Comparison of ENCODE assay signal across 22 cellular contexts in genomic region chr6:166551797-166552495, GRCh38. TPM values are rescaled to one million over a fixed set of nuclear protein-coding genes. Genes with fewer than 3 reads are reported as not detected.
DNase-seq lines count a peak whose midpoint lies in the region; ATAC-seq and TF ChIP-seq lines count a peak whose summit lies in the region.
"Had no signal": no experiment of that assay in that cellular context is flagged by ENCODE, and none has a peak within 500 bp of the region (broad histone marks: within the 10 kb centered on the region; RNA-seq: fewer than 3 reads in every experiment).

No MANE protein-coding gene starts in this region.

- H3K4me3 ChIP-seq in BLaER1, result no peak overlapping the region
- no peak overlapping the region for H3K4me3 ChIP-seq in Karpas-422 (ENCODE audit: low read length)
- peak overlapping the region; percentile 55 for H3K4me3 ChIP-seq in endodermal cell (ENCODE audit: low read length)
- no peak overlapping the region for H3K4me3 ChIP-seq in neural progenitor cell
- no peak overlapping the region for H3K4me3 ChIP-seq in psoas muscle
- H3K4me3 ChIP-seq: GM12878, GM23248, MG63, PC-9 had no signal

- H3K4me1 ChIP-seq in BLaER1, result peaks cover 16% of the 10 kb centered on the region
- H3K4me1 ChIP-seq in Karpas-422 (ENCODE audit: low read length), result peaks cover 64% of the 10 kb centered on the region
- H3K4me1 ChIP-seq in endodermal cell (ENCODE audit: control insufficient read depth, insufficient read depth, low read length), result peaks cover 12% of the 10 kb centered on the region
- peaks cover 39% of the 10 kb centered on the region for H3K4me1 ChIP-seq in neural progenitor cell
- H3K4me1 ChIP-seq in psoas muscle, result peaks cover 26% of the 10 kb centered on the region
- H3K4me1 ChIP-seq: BE2C had no signal

- peaks cover 28% of the 10 kb centered on the region for H3K4me1 Mint-ChIP-seq in endodermal cell
- peaks cover 35% of the 10 kb centered on the region for H3K4me1 Mint-ChIP-seq in neural progenitor cell

- H3K27me3 Mint-ChIP-seq in endodermal cell (ENCODE audit: insufficient read depth), result peaks cover 3% of the 10 kb centered on the region
- no peaks in the 10 kb centered on the region for H3K27me3 Mint-ChIP-seq in neural progenitor cell (ENCODE audit: insufficient read depth, low read depth)

- no peak for DNase-seq in Karpas-422
- DNase-seq in endodermal cell, result peak; percentile 82
- DNase-seq in neural progenitor cell (ENCODE audit: low spot score), result peak; percentile 67
- no peak for DNase-seq in psoas muscle
- no peak for DNase-seq in globus pallidus (ENCODE audit: low spot score)
- no peak for DNase-seq in DMS114 treated with DMSO at 0.1 percent for 48 hours (lab: John Stamatoyannopoulos, UW; ENCODE audit: unreplicated experiment)
- DNase-seq in DMS153 treated with DMSO at 0.1 percent for 48 hours (lab: John Stamatoyannopoulos, UW; ENCODE audit: unreplicated experiment), result no peak
- DNase-seq: 8988T; BE2C; CD8-positive, alpha-beta T cell; DMS79 treated with DMSO at 0.1 percent for 48 hours; GM23248; HFFc6; MG63; NCI-H1092; NCI-H146; NCI-H2081; NCI-H748 treated with DMSO at 0.1 percent for 48 hours; PC-9 had no signal

- WGBS in endodermal cell (ENCODE audit: insufficient coverage in 1 of 2, insufficient read length in 1 of 2), 2 experiments, result 47 to 51% methylated on average over 13 to 16 of the region's 16 CpGs
- 88 to 93% (median 91%) methylated on average over 16 of the region's 16 CpGs for WGBS in psoas muscle, 3 donors

- H3K9me3 Mint-ChIP-seq in endodermal cell (no peaks in the 10 kb centered on the region), neural progenitor cell (peaks cover 21% of the 10 kb centered on the region)
- H3K9me3 Mint-ChIP-seq: CD8-positive, alpha-beta T cell had no signal

- no peaks in the 10 kb centered on the region for H3K27me3 ChIP-seq in BLaER1
- no peaks in the 10 kb centered on the region for H3K27me3 ChIP-seq in Karpas-422 (ENCODE audit: low read length)
- H3K27me3 ChIP-seq in endodermal cell (ENCODE audit: control insufficient read depth, insufficient read depth, low read length, poor library complexity, severe bottlenecking), result no peaks in the 10 kb centered on the region
- H3K27me3 ChIP-seq in neural progenitor cell, result no peaks in the 10 kb centered on the region
- H3K27me3 ChIP-seq in psoas muscle (ENCODE audit: insufficient read depth in 3 of 3, low read length in 2 of 3), result no peaks in the 10 kb centered on the region
- H3K27me3 ChIP-seq: BE2C, MG63 had no signal

- no peaks in the 10 kb centered on the region for H3K79me2 ChIP-seq in Karpas-422 (ENCODE audit: low read length)
- no peaks in the 10 kb centered on the region for H3K79me2 ChIP-seq in neural progenitor cell (ENCODE audit: low read depth)

- H3K4me3 Mint-ChIP-seq in endodermal cell (peak overlapping the region; percentile 16), neural progenitor cell (peak overlapping the region; percentile 62)
- H3K4me3 Mint-ChIP-seq: CD8-positive, alpha-beta T cell; HFFc6 had no signal

- H3K4me2 ChIP-seq in BLaER1, result peak overlapping the region; percentile 50
- peak overlapping the region; percentile 33 for H3K4me2 ChIP-seq in Karpas-422 (ENCODE audit: low read depth, low read length, poor library complexity, severe bottlenecking)
- peak overlapping the region; percentile 68 for H3K4me2 ChIP-seq in neural progenitor cell
- H3K4me2 ChIP-seq: PC-9 had no signal

- peaks cover 3% of the 10 kb centered on the region for H3F3A ChIP-seq in neural progenitor cell (ENCODE audit: low read depth)

- no peaks in the 10 kb centered on the region for H4K20me1 ChIP-seq in BLaER1
- no peaks in the 10 kb centered on the region for H4K20me1 ChIP-seq in Karpas-422 (ENCODE audit: insufficient read depth, low read depth, low read length)
- H4K20me1 ChIP-seq in neural progenitor cell (ENCODE audit: low read depth), result peaks cover 23% of the 10 kb centered on the region

- H3K36me3 Mint-ChIP-seq in endodermal cell (ENCODE audit: low read depth) (no peaks in the 10 kb centered on the region), neural progenitor cell (peaks cover 16% of the 10 kb centered on the region)
- H3K36me3 Mint-ChIP-seq: CD8-positive, alpha-beta T cell had no signal

- peaks cover 6% of the 10 kb centered on the region; the same call in 1 of the 2 replicates for H3K9me3 ChIP-seq in BLaER1
- H3K9me3 ChIP-seq in Karpas-422 (ENCODE audit: low read length), result no peaks in the 10 kb centered on the region
- H3K9me3 ChIP-seq in endodermal cell (ENCODE audit: control insufficient read depth, low read length), result peaks cover 3% of the 10 kb centered on the region
- no peaks in the 10 kb centered on the region for H3K9me3 ChIP-seq in neural progenitor cell (ENCODE audit: low read depth)
- H3K9me3 ChIP-seq in psoas muscle, result no peaks in the 10 kb centered on the region
- H3K9me3 ChIP-seq: BE2C, MG63 had no signal

- no peak overlapping the region for H2AFZ ChIP-seq in Karpas-422 (ENCODE audit: low read length)
- H2AFZ ChIP-seq in neural progenitor cell (replicated peaks), result no peak overlapping the region
- H2AFZ ChIP-seq: GM23248, PC-9 had no signal

- H3K27ac ChIP-seq in BLaER1 (no peak overlapping the region), Karpas-422 (ENCODE audit: low read length) (peak overlapping the region; percentile 24), endodermal cell (ENCODE audit: low read depth, low read length) (peak overlapping the region; percentile 32), neural progenitor cell (no peak overlapping the region), psoas muscle (no peak overlapping the region)
- H3K27ac ChIP-seq: PC-9 had no signal

- TF ChIP-seq CTCF in endodermal cell (conservative IDR thresholded peaks at IDR 0.05) (no peak), neural progenitor cell (IDR thresholded peaks at IDR 0.05) (no peak), psoas muscle (IDR thresholded peaks at IDR 0.05) (no peak)

- H3K9ac ChIP-seq in BLaER1 (no peak overlapping the region), Karpas-422 (ENCODE audit: low read length) (no peak overlapping the region), endodermal cell (ENCODE audit: extremely low read depth, low read length, poor library complexity, severe bottlenecking) (no peak overlapping the region), neural progenitor cell (no peak overlapping the region)

- H3K36me3 ChIP-seq in BLaER1 (no peaks in the 10 kb centered on the region), Karpas-422 (ENCODE audit: insufficient read depth, low read length) (no peaks in the 10 kb centered on the region), endodermal cell (ENCODE audit: control insufficient read depth, insufficient read depth, low read length) (no peaks in the 10 kb centered on the region), neural progenitor cell (no peaks in the 10 kb centered on the region), psoas muscle (ENCODE audit: insufficient read depth in 1 of 2, low read depth in 1 of 2) (no peaks in the 10 kb centered on the region)
- H3K36me3 ChIP-seq: BE2C, MG63 had no signal

- H3K9me2 ChIP-seq in Karpas-422 (replicated peaks; ENCODE audit: insufficient read depth, low read length), result no peaks in the 10 kb centered on the region

- intact Hi-C loops in psoas muscle (cut with DNase I), result no loop called here

- peak overlapping the region; percentile 81 for H3K27ac Mint-ChIP-seq in endodermal cell
- peak overlapping the region; percentile 58 for H3K27ac Mint-ChIP-seq in neural progenitor cell
- H3K27ac Mint-ChIP-seq: CD8-positive, alpha-beta T cell; HFFc6 had no signal

- ATAC-seq in psoas muscle, result no peak
- ATAC-seq: CD8-positive, alpha-beta T cell; GM12878; HepG2 had no signal

RNA-seq across cellular contexts. Expression of gene RAMACL, which starts 34.5 kb away (rescaled TPM):
- total RNA-seq in Karpas-422 (2014; rRNA removed; shearing (Covaris generic); ENCODE audit: low replicate concordance), result 1.7 and 3.6 TPM in 2 replicates
- total RNA-seq in endodermal cell (1 to 10 TPM in 1 of 2 donors, under 1 TPM in 1; 0.80 to 2.5 TPM), neural progenitor cell (ENCODE audit: low replicate concordance) (0.19 and 0.56 TPM in 2 replicates), psoas muscle (1 to 10 TPM in 1 of 4 donors, under 1 TPM in 3; 0.17 to 1.3 (median 0.72) TPM)
- polyA plus RNA-seq in endodermal cell (2013, experiment 1 of 2), result 0.11 TPM
- polyA plus RNA-seq in endodermal cell (2013, experiment 2 of 2), result 0.33 TPM
- polyA plus RNA-seq in psoas muscle, result under 1 TPM; 0.25 to 0.48 (median 0.38) TPM

Comparison
In these comparisons a context has a peak if more than half of its experiments do, and no peak if none do; other contexts are left out.
1. H3K27ac ChIP-seq: peak in Karpas-422 (single experiment) and endodermal cell (single experiment); none in BLaER1 (single experiment), neural progenitor cell (single experiment) and psoas muscle (single experiment).
2. DNase-seq: peak in endodermal cell (single experiment) and neural progenitor cell (single experiment); none in Karpas-422 (single experiment), psoas muscle (0 of 2), globus pallidus (single experiment), DMS114 treated with DMSO at 0.1 percent for 48 hours (single experiment) and DMS153 treated with DMSO at 0.1 percent for 48 hours (single experiment).
3. Peak in every context shown above with its lines, with median percentiles within 50 percentile points of each other: H3K4me2 ChIP-seq.